9 cellular contexts compared by ENCODE assay signal in genomic region chr6:42390228-42390934, GRCh38.
A peak's percentile ranks its signal among the peaks of the same experiment; 100 is the strongest.
DNase-seq lines count a peak whose midpoint lies in the region; ATAC-seq and TF ChIP-seq lines count a peak whose summit lies in the region.
"Had no signal": no experiment of that assay in that cellular context is flagged by ENCODE, and none has a peak within 500 bp of the region (broad histone marks: within the 10 kb centered on the region; RNA-seq: fewer than 3 reads in every experiment).

No MANE protein-coding gene starts in this region.

- no peaks in the 10 kb centered on the region for H3K9me2 ChIP-seq in OCI-LY7 (ENCODE audit: insufficient read depth, low read length)

- no peak for TF ChIP-seq CTCF in OCI-LY7 (conservative IDR thresholded peaks at IDR 0.05; ENCODE audit: low read length)

- H3K36me3 Mint-ChIP-seq in activated naive CD4-positive, alpha-beta T cell treated with anti-CD3 and anti-CD28 coated beads for 36 hours (ENCODE audit: low read depth): peaks cover 3% of the 10 kb centered on the region

- peak overlapping the region; percentile 69 for H3K4me3 Mint-ChIP-seq in activated naive CD4-positive, alpha-beta T cell treated with anti-CD3 and anti-CD28 coated beads for 36 hours

- ATAC-seq in GM18520 (IDR thresholded peaks at IDR 0.05; ENCODE audit: unreplicated experiment) (peak; percentile 40), GM21367 (IDR thresholded peaks at IDR 0.05; ENCODE audit: unreplicated experiment) (no peak)

- no peaks in the 10 kb centered on the region for H3K9me3 ChIP-seq in OCI-LY7 (ENCODE audit: low read length)
- H3K9me3 ChIP-seq: prostate gland had no signal

- peak overlapping the region; percentile 99 for H3K27ac Mint-ChIP-seq in activated naive CD4-positive, alpha-beta T cell treated with anti-CD3 and anti-CD28 coated beads for 36 hours

- intact Hi-C loops in OCI-LY7 (cut with micrococcal nuclease; ENCODE audit: unreplicated experiment): no loop called here
- intact Hi-C loops in activated naive CD4-positive, alpha-beta T cell treated with anti-CD3 and anti-CD28 coated beads for 36 hours (cut with micrococcal nuclease): loop anchor here (1.0 to 10.0 kb wide), 11 partner anchors 12 to 436 kb away; partner anchors contain the start of gene TRERF1

- H3K4me1 Mint-ChIP-seq in activated naive CD4-positive, alpha-beta T cell treated with anti-CD3 and anti-CD28 coated beads for 36 hours (ENCODE audit: low read depth): peaks cover 90% of the 10 kb centered on the region

- BruUV-seq in OCI-LY7 (replicated peaks; lab: Mats Ljungman, UMichigan): no TSS peak

- H3K36me3 ChIP-seq in OCI-LY7 (ENCODE audit: insufficient read depth, low read length): no peaks in the 10 kb centered on the region
- H3K36me3 ChIP-seq: prostate gland had no signal

- 0 out of 2 replicates have a peak, but pooled peaks cover 3% of the 10 kb centered on the region for H4K20me1 ChIP-seq in OCI-LY7 (ENCODE audit: insufficient read depth, low read length)

- H3K79me2 ChIP-seq in OCI-LY7 (ENCODE audit: insufficient read depth, low read depth, low read length): no peaks in the 10 kb centered on the region

- H3K4me2 ChIP-seq in OCI-LY7 (ENCODE audit: low read length): peak overlapping the region; percentile 43

- peak overlapping the region; percentile 21 for H3K4me3 ChIP-seq in OCI-LY7 (ENCODE audit: low read depth, low read length, poor library complexity, severe bottlenecking)
- H3K4me3 ChIP-seq: prostate gland had no signal

- peaks cover 20% of the 10 kb centered on the region for H3K4me1 ChIP-seq in OCI-LY7 (ENCODE audit: insufficient read depth, low read length, poor library complexity, severe bottlenecking)
- H3K4me1 ChIP-seq: prostate gland had no signal

- H3K9me3 Mint-ChIP-seq in activated naive CD4-positive, alpha-beta T cell treated with anti-CD3 and anti-CD28 coated beads for 36 hours: no peaks in the 10 kb centered on the region

- DNase-seq in OCI-LY7 (ENCODE audit: low spot score) (peak; percentile 21), NCI-H1694 (lab: John Stamatoyannopoulos, UW) (no peak), NCI-H146 treated with DMSO at 0.1 percent for 48 hours (lab: John Stamatoyannopoulos, UW; ENCODE audit: unreplicated experiment) (no peak), NCI-H187 (lab: John Stamatoyannopoulos, UW) (no peak)
- peak; percentile 89 for DNase-seq in activated naive CD4-positive, alpha-beta T cell treated with anti-CD3 and anti-CD28 coated beads for 36 hours
- peak; percentile 57 to 59 for DNase-seq in stimulated activated CD4-positive, alpha-beta T cell treated with anti-CD3 and anti-CD28 coated beads, Interleukin-2, amount 100 ng/mL, for 48 hours

- POLR2A ChIA-PET in OCI-LY7 (lab: Charles Lee): interaction anchor here (0.5 to 1.6 kb wide), 7 partner anchors 13 to 271 kb away, joined by 3 to 5 read pairs (median 4); no protein-coding TSS in a partner anchor

- H2AFZ ChIP-seq in OCI-LY7 (ENCODE audit: low read length): peak overlapping the region; percentile 9; the same call in 1 of the 2 replicates

- H3K27ac ChIP-seq in OCI-LY7 (ENCODE audit: low read depth, low read length, poor library complexity, severe bottlenecking): no peak overlapping the region
- H3K27ac ChIP-seq: prostate gland had no signal

- no peaks in the 10 kb centered on the region for H3K27me3 Mint-ChIP-seq in activated naive CD4-positive, alpha-beta T cell treated with anti-CD3 and anti-CD28 coated beads for 36 hours (ENCODE audit: low read depth)

- CTCF ChIA-PET in OCI-LY7 (lab: Charles Lee; ENCODE audit: unreplicated experiment): interaction anchor here (0.6 to 0.8 kb wide), 2 partner anchors 9 to 30 kb away, joined by 3 read pairs; no protein-coding TSS in a partner anchor
- CTCF ChIA-PET in activated naive CD4-positive, alpha-beta T cell treated with anti-CD3 and anti-CD28 coated beads for 36 hours (lab: Charles Lee): interaction anchor here (0.7 to 4.3 kb wide), 16 partner anchors 8 to 176 kb away, joined by 3 to 29 read pairs (median 6); partner anchors contain the start of gene UBR2

Comparison
In these comparisons a context has a peak if more than half of its experiments do, and no peak if none do; other contexts are left out.
1. DNase-seq: peak in OCI-LY7 (single experiment), activated naive CD4-positive, alpha-beta T cell treated with anti-CD3 and anti-CD28 coated beads for 36 hours (single experiment) and stimulated activated CD4-positive, alpha-beta T cell treated with anti-CD3 and anti-CD28 coated beads, Interleukin-2, amount 100 ng/mL, for 48 hours (2 of 2); none in NCI-H1694 (single experiment), NCI-H146 treated with DMSO at 0.1 percent for 48 hours (single experiment) and NCI-H187 (0 of 2).